8 cellular contexts compared by ENCODE assay signal in the genomic region with DNA sequence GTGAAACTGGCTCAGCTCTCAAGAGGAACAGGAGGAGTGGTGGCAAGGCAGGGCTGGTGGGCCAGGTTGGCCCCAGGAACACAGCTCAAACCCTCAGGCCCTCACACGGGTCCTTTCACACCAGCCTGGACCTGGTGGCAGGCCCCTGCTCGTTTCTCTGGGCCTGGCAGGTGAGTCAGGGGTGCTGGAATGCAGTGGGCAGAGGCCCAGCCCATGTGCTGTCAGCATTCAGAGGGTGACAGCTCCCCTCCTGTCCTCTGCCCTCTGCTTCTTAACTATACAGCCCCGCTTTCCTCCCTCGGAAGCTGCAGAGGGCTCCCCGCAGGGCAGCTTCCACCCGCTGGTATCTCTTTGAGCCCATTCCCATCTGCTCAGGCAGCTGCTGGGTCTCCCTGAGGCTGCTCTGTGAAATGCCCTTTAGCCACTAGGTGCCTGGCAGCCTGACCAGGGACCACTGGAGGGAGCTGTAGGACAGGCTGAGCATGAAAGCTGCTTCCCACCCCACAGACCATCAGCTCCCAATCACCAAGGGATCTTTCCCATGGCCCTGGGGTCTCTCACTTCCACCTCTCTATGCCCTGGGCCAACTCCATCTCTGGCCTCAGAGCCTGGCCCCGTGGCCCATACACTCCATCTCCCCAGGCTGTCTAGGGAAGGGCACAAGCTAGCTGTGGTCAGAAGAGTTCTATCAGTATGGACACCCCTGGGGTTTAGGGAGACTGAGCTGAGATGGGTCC. TPM values are rescaled to one million over a fixed set of nuclear protein-coding genes. Genes with fewer than 3 reads are reported as not detected.
DNase-seq lines count a peak whose midpoint lies in the region; FAIRE-seq and TF ChIP-seq lines count a peak whose summit lies in the region.

No MANE protein-coding gene starts in this region.

- no peak for TF ChIP-seq POLR2A in GM12891 (IDR thresholded peaks at IDR 0.05; ENCODE audit: low read depth, low read length)

- no peaks in the 10 kb centered on the region for H3K9me3 ChIP-seq in tibial artery

- intact Hi-C loops in tibial artery (cut with DNase I; ENCODE audit: low total_unique reads), result loop anchor here (10.0 kb wide), 1 partner anchor 482 kb away; no protein-coding TSS in a partner anchor

- H3K36me3 ChIP-seq in KMS-11 (ENCODE audit: insufficient read depth) (no peaks in the 10 kb centered on the region), tibial artery (no peaks in the 10 kb centered on the region)

- H3K4me1 ChIP-seq in KMS-11 (ENCODE audit: low read depth, poor library complexity, severe bottlenecking), result peaks cover 13% of the 10 kb centered on the region
- H3K4me1 ChIP-seq in tibial artery, result peaks cover 0 to 20% (median 14%) of the 10 kb centered on the region in 4 donors

- no peaks in the 10 kb centered on the region for H3K27me3 ChIP-seq in KMS-11 (ENCODE audit: insufficient read depth, low read depth)
- H3K27me3 ChIP-seq in tibial artery, result no peaks in the 10 kb centered on the region

- no peak overlapping the region for H3K27ac ChIP-seq in 22Rv1
- H3K27ac ChIP-seq in KMS-11, result no peak overlapping the region
- H3K27ac ChIP-seq in tibial artery, result no peak overlapping the region

- no peaks in the 10 kb centered on the region for H4K20me1 ChIP-seq in KMS-11 (ENCODE audit: insufficient read depth)

- no peak overlapping the region; the same call in 1 of the 2 replicates for H2AFZ ChIP-seq in KMS-11 (ENCODE audit: low read depth)

- H3K9ac ChIP-seq in KMS-11, result no peak overlapping the region

- no peak overlapping the region for H3K4me3 ChIP-seq in KMS-11 (IDR thresholded peaks at IDR 0.05; ENCODE audit: insufficient read depth, low read depth, low read length)
- no peak overlapping the region for H3K4me3 ChIP-seq in foreskin fibroblast (ENCODE audit: low read depth in 1 of 2, low read length in 2 of 2)
- H3K4me3 ChIP-seq in tibial artery, result no peak overlapping the region

- FAIRE-seq in GM12891 (lab: Jason Lieb, UNC), result peak; percentile 90

- TF ChIP-seq CTCF in 22Rv1 (IDR thresholded peaks at IDR 0.05) (peak; percentile 85), KMS-11 (conservative IDR thresholded peaks at IDR 0.05; ENCODE audit: low read depth, low read length) (peak; percentile 73), foreskin fibroblast (IDR thresholded peaks at IDR 0.05; ENCODE audit: low read depth, low read length) (peak; percentile 96), tibial artery (IDR thresholded peaks at IDR 0.05) (peak; percentile 82 to 91)

- no peaks in the 10 kb centered on the region for H3K79me2 ChIP-seq in KMS-11 (ENCODE audit: insufficient read depth, low read depth)

- no peak overlapping the region for H3K4me2 ChIP-seq in KMS-11

- DNase-seq in GM12891 (ENCODE audit: insufficient read length, low spot score) (peak; percentile 84), RPMI8226 (peak; percentile 72), foreskin fibroblast (peak; percentile 75 to 92), nucleus accumbens (lab: John Stamatoyannopoulos, UW) (peak in 53 of 56 donors; percentile 10 to 86 (median 61)), tibial artery (peak; percentile 72 to 84)
- peak; percentile 40 for DNase-seq in activated T-helper 9 cell treated with anti-CD3 and anti-CD28 coated beads, Interleukin-2, amount 50 U/mL, for 16 hours (ENCODE audit: low read depth)

TF ChIP-seq in GM12891, 5 proteins besides CTCF, POLR2A, EP300 and RAD21:
- TF ChIP-seq PAX5 (IDR thresholded peaks at IDR 0.05; ENCODE audit: insufficient read depth, low read length, severe bottlenecking) (peak; percentile 4), POLR2AphosphoS5 (IDR thresholded peaks at IDR 0.05; ENCODE audit: low read depth, low read length) (no peak; the same call in 1 of the 2 replicates)

RNA-seq across cellular contexts. Expression of a gene that starts 24.8 kb away (rescaled TPM):
- polyA plus RNA-seq in GM12891 (2012; ENCODE audit: low read depth, missing spikeins), result 12.8 TPM

RNA-seq across cellular contexts. Expression of a gene that starts 33.1 kb away (rescaled TPM):
- polyA plus RNA-seq in GM12891 (2012; ENCODE audit: low read depth, missing spikeins), result 0.62 TPM

RNA-seq across cellular contexts. Expression of a gene that starts 33.3 kb away (rescaled TPM):
- polyA plus RNA-seq in GM12891 (2012; ENCODE audit: low read depth, missing spikeins), result not detected

RNA-seq across cellular contexts. Expression of a gene that starts 48.8 kb away (rescaled TPM):
- polyA plus RNA-seq in GM12891 (2012; ENCODE audit: low read depth, missing spikeins), result not detected

RNA-seq across cellular contexts. Expression of a gene that starts 49.0 kb away (rescaled TPM):
- polyA plus RNA-seq in GM12891 (2012; ENCODE audit: low read depth, missing spikeins), result 0.04 TPM
